Comparison of ENCODE assay signal across 10 cellular contexts in genomic region chr12:29710104-29710503, GRCh38.
DNase-seq lines count a peak whose midpoint lies in the region; ATAC-seq and TF ChIP-seq lines count a peak whose summit lies in the region.
"Had no signal": no experiment of that assay in that cellular context is flagged by ENCODE, and none has a peak within 500 bp of the region (broad histone marks: within the 10 kb centered on the region; RNA-seq: fewer than 3 reads in every experiment).

No MANE protein-coding gene starts in this region.

- H3K36me3 ChIP-seq in SJCRH30: peaks cover 11% of the 10 kb centered on the region; the same call in 1 of the 2 replicates
- no peaks in the 10 kb centered on the region for H3K36me3 ChIP-seq in lower lobe of right lung

- H3K4me1 ChIP-seq in SJCRH30: peaks cover 53% of the 10 kb centered on the region
- no peaks in the 10 kb centered on the region for H3K4me1 ChIP-seq in lower lobe of right lung

- peak overlapping the region; percentile 8 for H3K4me3 ChIP-seq in SJCRH30
- no peak overlapping the region for H3K4me3 ChIP-seq in lower lobe of right lung

- ATAC-seq in Right ventricle myocardium superior (ENCODE audit: poor library complexity) (peak; percentile 85), GM21381 (IDR thresholded peaks at IDR 0.05; ENCODE audit: unreplicated experiment) (no peak), lower lobe of right lung (no peak), HG02884 (IDR thresholded peaks at IDR 0.05; ENCODE audit: unreplicated experiment) (no peak)

- TF ChIP-seq CTCF in lower lobe of right lung (IDR thresholded peaks at IDR 0.05): no peak

- intact Hi-C loops in Right ventricle myocardium superior (cut with DNase I) (no loop called here), lower lobe of right lung (cut with DNase I) (no loop called here)

- DNase-seq in M059J (ENCODE audit: low read depth): peak; percentile 14
- DNase-seq in SJCRH30: peak; percentile 91 to 97
- peak; percentile 62 for DNase-seq in Right ventricle myocardium superior
- DNase-seq in pons (ENCODE audit: low spot score): peak; percentile 70
- no peak for DNase-seq in lower lobe of right lung
- no peak for DNase-seq in COLO829 (ENCODE audit: low spot score)
- DNase-seq: activated T-cell treated with anti-CD3 and anti-CD28 coated beads, Interleukin-2, amount 50 U/mL, for 72 hours; EL had no signal

- H3K27me3 ChIP-seq in SJCRH30 (no peaks in the 10 kb centered on the region), lower lobe of right lung (ENCODE audit: low read depth) (no peaks in the 10 kb centered on the region)

- H3K9me3 ChIP-seq in SJCRH30 (replicated peaks) (no peaks in the 10 kb centered on the region), lower lobe of right lung (no peaks in the 10 kb centered on the region)

- H3K27ac ChIP-seq in SJCRH30: peak overlapping the region; percentile 76
- H3K27ac ChIP-seq in lower lobe of right lung: no peak overlapping the region

Comparison
In these comparisons a context has a peak if more than half of its experiments do, and no peak if none do; other contexts are left out.
1. DNase-seq: peak in M059J (single experiment), SJCRH30 (2 of 2), Right ventricle myocardium superior (single experiment) and pons (single experiment); none in lower lobe of right lung (single experiment) and COLO829 (single experiment).